Comparison of ENCODE assay signal across 23 cellular contexts in genomic region chr3:69174435-69174834, GRCh38. TPM values are rescaled to one million over a fixed set of nuclear protein-coding genes. Genes with fewer than 3 reads are reported as not detected.
"Had no signal": no experiment of that assay in that cellular context is flagged by ENCODE, and none has a peak within 500 bp of the region (broad histone marks: within the 10 kb centered on the region; RNA-seq: fewer than 3 reads in every experiment).

No MANE protein-coding gene starts in this region.

- H3K9me3 Mint-ChIP-seq: central memory CD8-positive, alpha-beta T cell; naive thymus-derived CD8-positive, alpha-beta T cell; stimulated activated naive B cell treated with anti-CD40 and anti-IgM and Interleukin-4, amounts not matched to agents 10 μg/mL and 1 μg/mL and 100 μg/mL, for 72 hours; stimulated activated naive CD8-positive, alpha-beta T cell treated with anti-CD3 and anti-CD28 coated beads, Interleukin-15, amount 100 ng/mL, for 72 hours; type B pancreatic cell had no signal

- H3K27me3 Mint-ChIP-seq: central memory CD8-positive, alpha-beta T cell; naive thymus-derived CD8-positive, alpha-beta T cell; stimulated activated naive B cell treated with anti-CD40 and anti-IgM and Interleukin-4, amounts not matched to agents 10 μg/mL and 1 μg/mL and 100 μg/mL, for 72 hours; stimulated activated naive CD8-positive, alpha-beta T cell treated with anti-CD3 and anti-CD28 coated beads, Interleukin-15, amount 100 ng/mL, for 72 hours; type B pancreatic cell had no signal

- H3K27ac Mint-ChIP-seq: naive thymus-derived CD8-positive, alpha-beta T cell; stimulated activated naive B cell treated with anti-CD40 and anti-IgM and Interleukin-4, amounts not matched to agents 10 μg/mL and 1 μg/mL and 100 μg/mL, for 72 hours; type B pancreatic cell had no signal

- H3K4me3 Mint-ChIP-seq: central memory CD8-positive, alpha-beta T cell; naive thymus-derived CD8-positive, alpha-beta T cell; stimulated activated naive B cell treated with anti-CD40 and anti-IgM and Interleukin-4, amounts not matched to agents 10 μg/mL and 1 μg/mL and 100 μg/mL, for 72 hours; stimulated activated naive CD8-positive, alpha-beta T cell treated with anti-CD3 and anti-CD28 coated beads, Interleukin-15, amount 100 ng/mL, for 72 hours; type B pancreatic cell had no signal

- H3K4me3 ChIP-seq: hepatocyte, psoas muscle, thyroid gland had no signal

- H2AFZ ChIP-seq: hepatocyte had no signal

- H3K4me2 ChIP-seq: hepatocyte had no signal

- H3K36me3 Mint-ChIP-seq: naive thymus-derived CD8-positive, alpha-beta T cell; stimulated activated naive B cell treated with anti-CD40 and anti-IgM and Interleukin-4, amounts not matched to agents 10 μg/mL and 1 μg/mL and 100 μg/mL, for 72 hours had no signal

- H3K4me1 Mint-ChIP-seq: naive thymus-derived CD8-positive, alpha-beta T cell; stimulated activated naive B cell treated with anti-CD40 and anti-IgM and Interleukin-4, amounts not matched to agents 10 μg/mL and 1 μg/mL and 100 μg/mL, for 72 hours had no signal

- H3K9me3 ChIP-seq: psoas muscle, thyroid gland had no signal

- H3K27me3 ChIP-seq: hepatocyte, thyroid gland had no signal

- H3K27ac ChIP-seq: hepatocyte, psoas muscle, thyroid gland had no signal

- DNase-seq: cortex of kidney; erythroblast; foreskin melanocyte; head of caudate nucleus; kidney glomerular epithelial cell; left ventricle myocardium superior; mesendoderm; naive thymus-derived CD8-positive, alpha-beta T cell; psoas muscle; retina; stimulated activated CD4-positive, alpha-beta T cell treated with anti-CD3 and anti-CD28 coated beads, Interleukin-2, amount 100 ng/mL, for 24 hours; stimulated activated CD4-positive, alpha-beta T cell treated with anti-CD3 and anti-CD28 coated beads, Interleukin-4, amount 100 ng/mL, for 4 hours; stimulated activated naive B cell treated with anti-CD40 and anti-IgM and Interleukin-4, amounts not matched to agents 10 μg/mL and 1 μg/mL and 100 μg/mL, for 72 hours; stimulated activated naive CD8-positive, alpha-beta T cell treated with anti-CD3 and anti-CD28 coated beads, Interleukin-15, amount 100 ng/mL, for 72 hours; thyroid gland had no signal

- H3K4me1 ChIP-seq: psoas muscle had no signal

RNA-seq across cellular contexts. Expression of gene LMOD3, which starts 52.0 kb away (rescaled TPM):
- total RNA-seq: bronchial epithelial cell; hepatocyte; lung microvascular endothelial cell; mononuclear cell; naive thymus-derived CD8-positive, alpha-beta T cell; omental fat pad; subcutaneous adipose tissue had no signal
- polyA plus RNA-seq: hepatocyte had no signal
